In the genomic region with DNA sequence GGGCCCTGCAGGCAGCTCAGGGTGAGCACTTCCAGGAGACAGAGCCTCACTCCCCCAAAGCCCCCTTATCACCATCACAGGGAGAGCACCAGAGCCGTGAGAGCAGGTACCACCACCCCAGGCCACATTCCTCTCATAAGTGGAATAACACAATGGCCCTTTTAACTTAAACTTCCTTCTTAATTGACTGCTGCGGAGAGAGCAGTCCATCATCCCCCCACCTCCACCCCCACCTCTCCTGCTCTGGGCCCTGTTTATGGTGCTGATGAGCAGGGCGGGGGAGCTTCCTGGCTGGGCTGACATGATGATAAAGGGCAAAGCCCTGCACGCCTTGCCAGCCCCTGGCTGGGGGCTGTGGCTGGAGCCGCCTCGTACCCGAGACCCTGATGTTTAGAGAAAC, we compare ENCODE assay signal across 22 cellular contexts.
"Had no signal": no experiment of that assay in that cellular context is flagged by ENCODE, and none has a peak within 500 bp of the region (broad histone marks: within the 10 kb centered on the region; RNA-seq: fewer than 3 reads in every experiment).

No MANE protein-coding gene starts in this region.

- H3K27me3 ChIP-seq: breast epithelium, esophagus squamous epithelium, gastrocnemius medialis, neutrophil, ovary, right atrium auricular region had no signal

- ATAC-seq: activated naive CD4-positive, alpha-beta T cell treated with anti-CD3 and anti-CD28 coated beads, Interleukin-2, amount 50 U/mL, for 72 hours; gastrocnemius medialis; left lobe of liver; lower lobe of right lung; naive thymus-derived CD8-positive, alpha-beta T cell; psoas muscle had no signal

- H3K9me3 ChIP-seq: breast epithelium, esophagus squamous epithelium, gastrocnemius medialis, lower lobe of right lung, neutrophil, ovary, psoas muscle, right atrium auricular region, spleen had no signal

- H3K36me3 ChIP-seq: breast epithelium, esophagus squamous epithelium, gastrocnemius medialis, lower lobe of right lung, neutrophil, ovary, right atrium auricular region, spleen, WERI-Rb-1 had no signal

- H3K27ac ChIP-seq: breast epithelium, coronary artery, esophagus squamous epithelium, gastrocnemius medialis, lower lobe of right lung, neutrophil, ovary, psoas muscle, right atrium auricular region, spleen, WERI-Rb-1 had no signal

- DNase-seq: activated CD4-positive, alpha-beta T cell treated with anti-CD3 and anti-CD28 coated beads for 1 hour; activated T-cell treated with anti-CD3 and anti-CD28 coated beads, Interleukin-2, amount 50 U/mL, for 1 hour; cerebellar nuclear complex; esophagus squamous epithelium; gastrocnemius medialis; hypothalamus; kidney; lower lobe of right lung; naive thymus-derived CD8-positive, alpha-beta T cell; ovary; psoas muscle; spleen; stimulated activated CD4-positive, alpha-beta T cell treated with anti-CD3 and anti-CD28 coated beads, Interleukin-4, amount 100 ng/mL, for 1 hour; stimulated activated naive CD4-positive, alpha-beta T cell; T-helper 1 cell; WERI-Rb-1 had no signal

- H3K4me1 ChIP-seq: breast epithelium, gastrocnemius medialis, psoas muscle had no signal

- H3K4me3 ChIP-seq: breast epithelium, coronary artery, esophagus squamous epithelium, gastrocnemius medialis, lower lobe of right lung, ovary, psoas muscle, right atrium auricular region, spleen had no signal
